9 cellular contexts compared by ENCODE assay signal in genomic region chr1:161013591-161014513, GRCh38. TPM values are rescaled to one million over a fixed set of nuclear protein-coding genes. Genes with fewer than 3 reads are reported as not detected.
DNase-seq lines count a peak whose midpoint lies in the region; ATAC-seq and TF ChIP-seq lines count a peak whose summit lies in the region.
"Had no signal": no experiment of that assay in that cellular context is flagged by ENCODE, and none has a peak within 500 bp of the region (broad histone marks: within the 10 kb centered on the region; RNA-seq: fewer than 3 reads in every experiment).

No MANE protein-coding gene starts in this region.

- H3K79me2 ChIP-seq in DND-41 (ENCODE audit: insufficient read depth, low read length) = no peaks in the 10 kb centered on the region

- peak overlapping the region; percentile 12; the same call in 1 of the 2 replicates for H2AFZ ChIP-seq in DND-41 (ENCODE audit: low read depth, low read length)

- H4K20me1 ChIP-seq in DND-41 (ENCODE audit: insufficient read depth, low read length) = no peaks in the 10 kb centered on the region

- ATAC-seq in DND-41 (ENCODE audit: insufficient read depth, low read depth) = peak; percentile 92
- peak; percentile 77 for ATAC-seq in GM21619 (IDR thresholded peaks at IDR 0.05; ENCODE audit: unreplicated experiment)
- ATAC-seq in lower lobe of right lung = peak; percentile 89 to 93

- no peak for TF ChIP-seq CTCF in DND-41 (IDR thresholded peaks at IDR 0.05; ENCODE audit: borderline replicate concordance, extremely low read depth, low read length, poor library complexity, severe bottlenecking)
- no peak for TF ChIP-seq CTCF in coronary artery (IDR thresholded peaks at IDR 0.05)
- TF ChIP-seq CTCF in lower lobe of right lung (IDR thresholded peaks at IDR 0.05) = no peak

- H3K27me3 ChIP-seq in DND-41 (ENCODE audit: insufficient read depth, low read length, poor library complexity) (no peaks in the 10 kb centered on the region), lower lobe of right lung (ENCODE audit: low read depth) (no peaks in the 10 kb centered on the region)

- CTCF ChIA-PET in HEK293T (lab: Yijun Ruan, JAX) = interaction anchor here (1.4 kb wide), 1 partner anchor 16 kb away, joined by 4 read pairs; no protein-coding TSS in a partner anchor

- H3K9ac ChIP-seq in DND-41 (ENCODE audit: low read depth, low read length) = no peak overlapping the region

- H3K27ac ChIP-seq in DND-41 (ENCODE audit: low read length) (peak overlapping the region; percentile 16), coronary artery (peak overlapping the region; percentile 46 to 85), lower lobe of right lung (peak overlapping the region; percentile 90)
- H3K27ac ChIP-seq: VCaP had no signal

- intact Hi-C loops in lower lobe of right lung (cut with DNase I) = no loop called here

- H3K4me1 ChIP-seq in DND-41 (ENCODE audit: insufficient read depth, low read length) (peaks cover 16% of the 10 kb centered on the region), lower lobe of right lung (peaks cover 81% of the 10 kb centered on the region)

- H3K4me3 ChIP-seq in DND-41 (ENCODE audit: low read depth in 1 of 2, low read length in 2 of 2) = no peak overlapping the region
- peak overlapping the region; percentile 43 for H3K4me3 ChIP-seq in coronary artery
- H3K4me3 ChIP-seq in lower lobe of right lung = peak overlapping the region; percentile 45

- H3K9me3 ChIP-seq in DND-41 (ENCODE audit: insufficient read depth, low read length, severe bottlenecking) = no peaks in the 10 kb centered on the region
- no peaks in the 10 kb centered on the region for H3K9me3 ChIP-seq in lower lobe of right lung

- H3K36me3 ChIP-seq in DND-41 (ENCODE audit: insufficient read depth, low read length) (no peaks in the 10 kb centered on the region), lower lobe of right lung (no peaks in the 10 kb centered on the region)

- POLR2A ChIA-PET in HEK293T (lab: Yijun Ruan, JAX) = interaction anchor here (1.1 to 1.3 kb wide), 2 partner anchors 32 to 119 kb away, joined by 3 read pairs; partner anchors contain the start of gene USF1

- DNase-seq in DND-41 (peak; percentile 78), KG1 (lab: John Stamatoyannopoulos, UW) (peak; percentile 96), coronary artery (ENCODE audit: low spot score) (peak; percentile 84), lower lobe of right lung (peak; percentile 93), HEK293T (ENCODE audit: extremely low spot score) (no peak)
- peak; percentile 12 for DNase-seq in activated CD4-positive, CD25-positive, alpha-beta regulatory T cell treated with anti-CD3 and anti-CD28 coated beads, Interleukin-2, amount 50 U/mL, for 16 hours (ENCODE audit: low read depth, low spot score)
- DNase-seq in stimulated activated CD8-positive, alpha-beta memory T cell treated with anti-CD3 and anti-CD28 coated beads, Interleukin-12 subunit alpha, Interleukin-12 subunit beta, amount 100 ng/mL, for 4 hours (ENCODE audit: low read depth) = peak; percentile 51

- no peak overlapping the region for H3K4me2 ChIP-seq in DND-41 (ENCODE audit: insufficient read depth, low read length)

TF ChIP-seq in HEK293T, 16 proteins besides CTCF, POLR2A, EP300 and RAD21:
- TF ChIP-seq TARDBP (IDR thresholded peaks at IDR 0.05) = no peak
- no peak for TF ChIP-seq ZNF384 (IDR thresholded peaks at IDR 0.05)
- no peak for TF ChIP-seq ELF4 (IDR thresholded peaks at IDR 0.05)
- no peak for TF ChIP-seq PKNOX1 (IDR thresholded peaks at IDR 0.05)
- no peak for TF ChIP-seq FOXM1 (IDR thresholded peaks at IDR 0.05; ENCODE audit: borderline replicate concordance)
- TF ChIP-seq L3MBTL2 (conservative IDR thresholded peaks at IDR 0.05) = no peak
- no peak for TF ChIP-seq BHLHE40 (IDR thresholded peaks at IDR 0.05; ENCODE audit: borderline replicate concordance)
- no peak for TF ChIP-seq LEF1 (IDR thresholded peaks at IDR 0.05; ENCODE audit: borderline replicate concordance)
- TF ChIP-seq NFRKB (IDR thresholded peaks at IDR 0.05) = no peak
- no peak for TF ChIP-seq FOXK2 (IDR thresholded peaks at IDR 0.05)
- no peak for TF ChIP-seq SUZ12 (IDR thresholded peaks at IDR 0.05)
- TF ChIP-seq ARNT (IDR thresholded peaks at IDR 0.05) = no peak

RNA-seq across cellular contexts. Expression of gene F11R, which starts 7.1 kb away (rescaled TPM):
- total RNA-seq in lower lobe of right lung = 162 TPM

RNA-seq across cellular contexts. Expression of gene TSTD1, which starts 24.9 kb away (rescaled TPM):
- total RNA-seq in lower lobe of right lung = 63.2 TPM

RNA-seq across cellular contexts. Expression of gene USF1, which starts 31.9 kb away (rescaled TPM):
- 81.8 TPM for total RNA-seq in lower lobe of right lung

RNA-seq across cellular contexts. Expression of gene ARHGAP30, which starts 55.8 kb away (rescaled TPM):
- total RNA-seq in lower lobe of right lung = 63.7 TPM

RNA-seq across cellular contexts. Expression of gene ITLN2, which starts 59.2 kb away (rescaled TPM):
- total RNA-seq in lower lobe of right lung = 30.7 TPM

Comparison
In these comparisons a context has a peak if more than half of its experiments do, and no peak if none do; other contexts are left out.
1. H3K27ac ChIP-seq: peak in every context shown above with its lines; median percentile 90 in lower lobe of right lung; 66 in coronary artery; 16 in DND-41.
2. H3K4me3 ChIP-seq: peak in coronary artery (single experiment) and lower lobe of right lung (single experiment); none in DND-41 (0 of 2).
3. Peak in every context shown above with its lines, with median percentiles within 50 percentile points of each other: ATAC-seq.